ENCODE assay signal across 11 cellular contexts in the genomic region with DNA sequence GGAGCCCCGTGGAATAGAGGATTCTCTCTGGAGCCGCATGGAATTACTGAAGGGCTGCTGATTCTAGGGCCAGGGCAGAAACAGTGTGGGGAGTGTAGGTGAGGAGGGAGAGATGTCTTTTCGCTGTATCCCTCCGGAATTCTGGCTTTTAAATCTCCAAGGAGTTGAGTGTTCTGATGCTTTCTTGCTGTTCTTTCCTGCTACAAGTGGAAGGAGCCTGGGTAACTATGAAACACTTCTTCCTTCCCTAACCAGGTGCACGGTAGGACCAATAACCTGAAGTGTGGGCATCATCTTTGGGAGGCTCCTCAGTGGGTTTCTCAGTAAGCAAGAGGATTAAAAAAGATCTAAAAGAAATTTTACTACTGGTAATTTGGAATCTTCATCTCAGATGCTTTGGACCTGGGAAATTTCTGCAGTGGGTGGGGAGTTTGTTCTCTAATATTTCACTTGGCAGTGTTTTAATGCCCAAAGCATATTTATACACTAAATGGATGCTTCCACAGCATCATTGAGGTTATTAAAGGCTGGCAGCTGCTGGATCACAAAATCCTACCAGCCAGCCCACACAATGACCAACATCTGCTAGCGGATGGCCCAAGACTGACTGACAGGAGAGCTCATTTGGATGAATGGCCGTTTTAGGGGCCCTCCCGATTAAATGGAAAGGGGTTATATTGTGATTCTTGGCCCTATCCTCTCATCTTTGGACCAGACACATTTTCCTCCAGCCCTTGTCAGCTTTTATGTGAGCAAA. TPM values are rescaled to one million over a fixed set of nuclear protein-coding genes. Genes with fewer than 3 reads are reported as not detected.
A peak's percentile ranks its signal among the peaks of the same experiment; 100 is the strongest.
DNase-seq lines count a peak whose midpoint lies in the region; ATAC-seq and TF ChIP-seq lines count a peak whose summit lies in the region.
"Had no signal": no experiment of that assay in that cellular context is flagged by ENCODE, and none has a peak within 500 bp of the region (broad histone marks: within the 10 kb centered on the region; RNA-seq: fewer than 3 reads in every experiment).

No MANE protein-coding gene starts in this region.

- H3K27ac ChIP-seq in effector memory CD4-positive, alpha-beta T cell (ENCODE audit: insufficient read depth, low read length, poor library complexity, severe bottlenecking), result no peak overlapping the region

- peak overlapping the region; percentile 67 for H3K27ac Mint-ChIP-seq in progenitor cell of endocrine pancreas

- peak overlapping the region; percentile 43 for H3K4me3 ChIP-seq in effector memory CD4-positive, alpha-beta T cell (ENCODE audit: insufficient read depth, low read depth, low read length, poor library complexity, severe bottlenecking)

- DNase-seq in DMS53 (lab: John Stamatoyannopoulos, UW) (peak; percentile 25), DMS53 treated with DMSO at 0.1 percent for 48 hours (lab: John Stamatoyannopoulos, UW; ENCODE audit: unreplicated experiment) (no peak), LHCN-M2 (ENCODE audit: low read depth) (peak; percentile 43), progenitor cell of endocrine pancreas (ENCODE audit: low spot score, unreplicated experiment) (no peak), kidney tubule cell (ENCODE audit: low spot score) (no peak), HK-2 (ENCODE audit: unreplicated experiment) (no peak)
- no peak for DNase-seq in effector memory CD4-positive, alpha-beta T cell
- DNase-seq: 8988T, amniotic stem cell, NCI-H226 had no signal

- H3K4me3 Mint-ChIP-seq in progenitor cell of endocrine pancreas (ENCODE audit: low read depth), result peak overlapping the region; percentile 82

- no peaks in the 10 kb centered on the region for H3K36me3 Mint-ChIP-seq in progenitor cell of endocrine pancreas (ENCODE audit: insufficient read depth)

- peaks cover 6% of the 10 kb centered on the region for H3K4me1 Mint-ChIP-seq in progenitor cell of endocrine pancreas (ENCODE audit: low read depth)

- no peaks in the 10 kb centered on the region for H3K9me3 Mint-ChIP-seq in progenitor cell of endocrine pancreas (ENCODE audit: low read depth)

- H3K36me3 ChIP-seq in effector memory CD4-positive, alpha-beta T cell (ENCODE audit: control insufficient read depth, insufficient read depth, low read length), result no peaks in the 10 kb centered on the region

- ATAC-seq in GM19351 (IDR thresholded peaks at IDR 0.05; ENCODE audit: unreplicated experiment), result no peak

- H3K9me3 ChIP-seq in effector memory CD4-positive, alpha-beta T cell (ENCODE audit: control insufficient read depth, low read length), result no peaks in the 10 kb centered on the region

- peaks cover 69% of the 10 kb centered on the region for H3K27me3 Mint-ChIP-seq in progenitor cell of endocrine pancreas

- peaks cover 6% of the 10 kb centered on the region for H3K27me3 ChIP-seq in effector memory CD4-positive, alpha-beta T cell (replicated peaks; ENCODE audit: control insufficient read depth, insufficient read depth, low read length, poor library complexity, severe bottlenecking)

- TF ChIP-seq CTCF in progenitor cell of endocrine pancreas (IDR thresholded peaks at IDR 0.05; ENCODE audit: unreplicated experiment), result no peak

- H3K4me1 ChIP-seq in effector memory CD4-positive, alpha-beta T cell (ENCODE audit: control insufficient read depth, insufficient read depth, low read length, poor library complexity, severe bottlenecking), result peaks cover 11% of the 10 kb centered on the region

RNA-seq across cellular contexts. Expression of a gene that starts 2.1 kb away (rescaled TPM):
- total RNA-seq in LHCN-M2 (2014; rRNA removed) (0.32 and 0.34 TPM in 2 replicates), progenitor cell of endocrine pancreas (2.6 and 4.0 TPM in 2 replicates)
- polyA plus RNA-seq in LHCN-M2 (2012), result 0.17 TPM

Comparison
In these comparisons a context has a peak if more than half of its experiments do, and no peak if none do; other contexts are left out.
1. DNase-seq: peak in DMS53 (single experiment) and LHCN-M2 (single experiment); none in DMS53 treated with DMSO at 0.1 percent for 48 hours (single experiment), effector memory CD4-positive, alpha-beta T cell (0 of 3), progenitor cell of endocrine pancreas (single experiment), kidney tubule cell (single experiment) and HK-2 (single experiment).